15 cellular contexts compared by ENCODE assay signal in genomic region chr4:140054861-140055260, GRCh38.
"Had no signal": no experiment of that assay in that cellular context is flagged by ENCODE, and none has a peak within 500 bp of the region (broad histone marks: within the 10 kb centered on the region; RNA-seq: fewer than 3 reads in every experiment).

No MANE protein-coding gene starts in this region.

- H3K9me3 Mint-ChIP-seq: activated T-cell treated with anti-CD3 and anti-CD28 coated beads, Interleukin-2, amount 50 U/mL, for 24 hours; neural crest cell; T-helper 1 cell treated with Interleukin-12 subunit alpha and Interleukin-12 subunit beta and Interleukin-4 antibody, amounts not matched to agents 30 μg/mL and 1 μg/mL, for 36 hours had no signal

- H3K4me3 ChIP-seq: ascending aorta, colonic mucosa, gastroesophageal sphincter, left lung, mucosa of descending colon, pancreas, transverse colon had no signal

- H3K27ac Mint-ChIP-seq: activated CD8-positive, alpha-beta memory T cell treated with anti-CD3 and anti-CD28 coated beads, Interleukin-2, amount 10 ng/mL, durations not matched to agents 7 days and 5 days; activated T-cell treated with anti-CD3 and anti-CD28 coated beads, Interleukin-2, amount 50 U/mL, for 24 hours; T-helper 1 cell treated with Interleukin-12 subunit alpha and Interleukin-12 subunit beta and Interleukin-4 antibody, amounts not matched to agents 30 μg/mL and 1 μg/mL, for 36 hours had no signal

- H3K27ac ChIP-seq: ascending aorta, colonic mucosa, gastroesophageal sphincter, pancreas, transverse colon had no signal

- H3K27me3 ChIP-seq: ascending aorta, colonic mucosa, gastroesophageal sphincter, left lung, pancreas, transverse colon had no signal

- H3K4me3 Mint-ChIP-seq: activated CD8-positive, alpha-beta memory T cell treated with anti-CD3 and anti-CD28 coated beads, Interleukin-2, amount 10 ng/mL, durations not matched to agents 7 days and 5 days; activated T-cell treated with anti-CD3 and anti-CD28 coated beads, Interleukin-2, amount 50 U/mL, for 24 hours; neural crest cell; T-helper 1 cell treated with Interleukin-12 subunit alpha and Interleukin-12 subunit beta and Interleukin-4 antibody, amounts not matched to agents 30 μg/mL and 1 μg/mL, for 36 hours had no signal

- ATAC-seq: activated CD8-positive, alpha-beta memory T cell treated with anti-CD3 and anti-CD28 coated beads, Interleukin-2, amount 10 ng/mL, durations not matched to agents 7 days and 5 days; gastroesophageal sphincter; left lung; mucosa of descending colon; pancreas had no signal

- DNase-seq: activated CD8-positive, alpha-beta memory T cell treated with anti-CD3 and anti-CD28 coated beads, Interleukin-2, amount 10 ng/mL, durations not matched to agents 7 days and 5 days; activated gamma-delta T cell; activated T-cell treated with anti-CD3 and anti-CD28 coated beads, Interleukin-2, amount 50 U/mL, for 24 hours; colonic mucosa; effector CD8-positive, alpha-beta T cell; left lung; mucosa of descending colon; pancreas; stimulated activated CD4-positive, alpha-beta T cell treated with anti-CD3 and anti-CD28 coated beads, Interleukin-15, amount 100 ng/mL, for 24 hours; substantia nigra; transverse colon had no signal
